In the genomic region with DNA sequence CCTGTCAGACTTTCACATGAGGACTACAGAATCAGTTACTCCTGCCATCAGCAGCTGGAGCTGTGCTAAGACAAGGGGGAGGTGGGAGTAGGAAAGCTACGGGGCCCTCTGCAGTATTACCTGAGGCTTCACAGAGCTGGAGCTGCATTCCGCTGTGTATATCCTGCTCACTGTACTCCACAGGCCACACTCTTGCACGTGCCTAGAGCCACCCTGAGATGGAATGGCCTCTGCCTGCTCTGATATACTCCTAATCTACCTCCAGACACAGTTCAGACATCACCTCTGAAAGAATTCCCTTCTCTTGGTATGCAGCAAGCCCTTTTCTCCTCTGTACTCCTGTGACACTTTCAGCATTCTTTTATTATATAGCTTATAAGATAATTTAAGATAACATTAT, we compare ENCODE assay signal across 19 cellular contexts. TPM values are rescaled to one million over a fixed set of nuclear protein-coding genes. Genes with fewer than 3 reads are reported as not detected.
DNase-seq lines count a peak whose midpoint lies in the region; ATAC-seq, FAIRE-seq and TF ChIP-seq lines count a peak whose summit lies in the region.
"Had no signal": no experiment of that assay in that cellular context is flagged by ENCODE, and none has a peak within 500 bp of the region (broad histone marks: within the 10 kb centered on the region; RNA-seq: fewer than 3 reads in every experiment).

No MANE protein-coding gene starts in this region.

- DNase-seq in cardiac muscle cell (ENCODE audit: low read depth in 1 of 2, low spot score in 1 of 2) (peak in 1 of 2 donors; percentile 22), heart left ventricle (no peak), K562 (ENCODE audit: extremely low read depth in 1 of 4, low spot score in 3 of 4) (peak in 2 of 4 experiments; percentile 8 to 44), islet precursor cell (peak; percentile 76), DMS53 treated with DMSO at 0.1 percent for 48 hours (lab: John Stamatoyannopoulos, UW; ENCODE audit: unreplicated experiment) (no peak), GM03348 (ENCODE audit: low spot score) (no peak)
- DNase-seq in central memory CD4-positive, alpha-beta T cell: no peak
- no peak for DNase-seq in activated effector memory CD4-positive, alpha-beta T cell treated with anti-CD3 and anti-CD28 coated beads, Interleukin-2, amount 50 U/mL, for 16 hours
- DNase-seq: AML-193; Calu3; CD4-positive, CD25-positive, alpha-beta regulatory T cell; DMS 273 treated with DMSO at 0.1 percent for 48 hours; DMS79; EL; GDM1; IMR-90 had no signal

- no peak for ATAC-seq in heart left ventricle
- peak; percentile 74 for ATAC-seq in K562

- H3K79me2 ChIP-seq in K562 (ENCODE audit: control insufficient read depth, insufficient read depth, low read length): no peaks in the 10 kb centered on the region

- BruUV-seq in K562 (replicated peaks; lab: Mats Ljungman, UMichigan): no TSS peak

- H3K4me2 ChIP-seq in K562 (ENCODE audit: insufficient read depth, low read length): no peak overlapping the region; the same call in 1 of the 2 replicates
- H3K4me2 ChIP-seq: BLaER1 had no signal

- TF ChIP-seq POLR2A in heart left ventricle (IDR thresholded peaks at IDR 0.05) (no peak), K562 (conservative IDR thresholded peaks at IDR 0.05) (no peak)

- no peaks in the 10 kb centered on the region for H4K20me1 ChIP-seq in K562 (replicated peaks; ENCODE audit: control insufficient read depth, insufficient read depth, low read length)
- H4K20me1 ChIP-seq: BLaER1 had no signal

- no peaks in the 10 kb centered on the region for H3K9me1 ChIP-seq in K562 (ENCODE audit: control insufficient read depth, insufficient read depth, low read length)

- in situ Hi-C loops in K562 (cut with MboI): no loop called here

- intact Hi-C loops in heart left ventricle (cut with DNase I) (no loop called here), K562 (cut with micrococcal nuclease) (no loop called here)

- peak overlapping the region in 1 of 2 experiments; percentile 10; a peak in 1 of 4 replicates for H3K9ac ChIP-seq in K562 (ENCODE audit: insufficient read depth in 1 of 2, low read depth in 2 of 2, low read length in 2 of 2)
- H3K9ac ChIP-seq: BLaER1 had no signal

- peak overlapping the region; percentile 5 for H3K27ac ChIP-seq in cardiac muscle cell
- H3K27ac ChIP-seq in heart left ventricle: no peak overlapping the region
- no peak overlapping the region for H3K27ac ChIP-seq in K562 (ENCODE audit: extremely low read depth, low read depth, low read length)
- H3K27ac ChIP-seq: 22Rv1, BLaER1 had no signal

- no peak for FAIRE-seq in K562 (lab: Jason Lieb, UNC)

- CTCF ChIA-PET in K562 (lab: Yijun Ruan, JAX; ENCODE audit: low intra/inter-chr PET ratio): no interaction called here

- H2AFZ ChIP-seq in K562 (ENCODE audit: low read depth, low read length): peak overlapping the region; percentile 34; the same call in 1 of the 2 replicates

- H3K4me3 ChIP-seq in cardiac muscle cell (no peak overlapping the region), heart left ventricle (no peak overlapping the region), K562 (no peak overlapping the region)
- H3K4me3 ChIP-seq: BLaER1 had no signal

- H3K27me3 ChIP-seq in cardiac muscle cell (no peaks in the 10 kb centered on the region), heart left ventricle (no peaks in the 10 kb centered on the region), K562 (ENCODE audit: control insufficient read depth in 2 of 2, insufficient read depth in 2 of 2, low read length in 2 of 2) (no peaks in the 10 kb centered on the region)
- H3K27me3 ChIP-seq: BLaER1 had no signal

- POLR2A ChIA-PET in K562 (lab: Yijun Ruan, JAX): interaction anchor here (1.1 kb wide), 1 partner anchor 12 kb away, joined by 4 read pairs; no protein-coding TSS in a partner anchor

- H3K36me3 ChIP-seq in cardiac muscle cell (no peaks in the 10 kb centered on the region), heart left ventricle (no peaks in the 10 kb centered on the region), K562 (ENCODE audit: control insufficient read depth, insufficient read depth, low read length) (no peaks in the 10 kb centered on the region)

- H3K9me3 ChIP-seq in cardiac muscle cell (ENCODE audit: low read depth) (no peaks in the 10 kb centered on the region), heart left ventricle (peaks cover 0 to 4% (median 0%) of the 10 kb centered on the region in 12 donors), K562 (replicated peaks; ENCODE audit: control insufficient read depth, insufficient read depth, low read depth, low read length) (no peaks in the 10 kb centered on the region)
- H3K9me3 ChIP-seq: BLaER1 had no signal

- TF ChIP-seq CTCF in cardiac muscle cell (IDR thresholded peaks at IDR 0.05; ENCODE audit: low read depth, low read length) (no peak), heart left ventricle (IDR thresholded peaks at IDR 0.05) (no peak), K562 (IDR thresholded peaks at IDR 0.05 in 2 of 3, conservative IDR thresholded peaks at IDR 0.05 in 1 of 3; ENCODE audit: insufficient read depth in 2 of 3, low read depth in 1 of 3, low read length in 3 of 3) (no peak)

- peaks cover 29% of the 10 kb centered on the region for H3K4me1 ChIP-seq in cardiac muscle cell (ENCODE audit: low read depth)
- H3K4me1 ChIP-seq in heart left ventricle: no peaks in the 10 kb centered on the region
- peaks cover 0 to 12% of the 10 kb centered on the region in 2 experiments; a peak in 3 of 5 replicates for H3K4me1 ChIP-seq in K562 (replicated peaks in 1 of 2; ENCODE audit: control insufficient read depth in 2 of 2, insufficient read depth in 2 of 2, low read length in 2 of 2)
- H3K4me1 ChIP-seq: BLaER1 had no signal

- no peak for TF ChIP-seq EP300 in K562 (IDR thresholded peaks at IDR 0.05; ENCODE audit: low read length)

- 0 out of 4 replicates have a peak, but pooled peaks of 1 of the 2 experiments have one; percentile 15 for TF ChIP-seq RAD21 in K562 (CRISPR knock-in tag; conservative IDR thresholded peaks at IDR 0.05 in 1 of 2, IDR thresholded peaks at IDR 0.05 in 1 of 2)

- 72 to 80% (median 75%) methylated on average over 2 to 3 of the region's 3 CpGs for WGBS in heart left ventricle, 4 donors
- 21% methylated on average over 3 of the region's 3 CpGs for WGBS in K562 (ENCODE audit: insufficient coverage, low coverage, missing lambda C conversion rate)

TF ChIP-seq in K562, 482 proteins besides CTCF, POLR2A, EP300 and RAD21 (continues in another document):
- TF ChIP-seq ZNF780A (CRISPR knock-in tag; IDR thresholded peaks at IDR 0.05): no peak
- TF ChIP-seq RCOR1 (IDR thresholded peaks at IDR 0.05; ENCODE audit: borderline replicate concordance in 1 of 2, low read depth in 2 of 2, low read length in 2 of 2): peak in 1 of 2 experiments; percentile 17; a peak in 1 of 4 replicates
- TF ChIP-seq CBFA2T3 (IDR thresholded peaks at IDR 0.05): peak; percentile 64
- TF ChIP-seq TAL1 (IDR thresholded peaks at IDR 0.05): peak; percentile 16; the same call in 1 of the 2 replicates
- no peak for TF ChIP-seq CBX1 (IDR thresholded peaks at IDR 0.05; ENCODE audit: low read depth)
- TF ChIP-seq ARID1B (IDR thresholded peaks at IDR 0.05): 0 out of 2 replicates have a peak, but pooled peaks have one; percentile 8
- peak; percentile 92 for TF ChIP-seq BHLHE40 (IDR thresholded peaks at IDR 0.05; ENCODE audit: low read length)

RNA-seq across cellular contexts. Expression of a gene that starts 34.8 kb away (rescaled TPM):
- total RNA-seq in cardiac muscle cell (5.7 and 10.1 TPM in 2 replicates), heart left ventricle (1 to 10 TPM; 2.7 to 6.0 (median 4.6) TPM), K562 (2014; rRNA removed) (5.6 and 6.9 TPM in 2 replicates), K562 (2014; rRNA removed; fragmentation: Illumina TruSeq; extraction: Trizol) (10.5 and 10.7 TPM in 2 replicates), K562 (2015; rRNA removed; fragmentation: Illumina TruSeq; extraction: Trizol) (5.6 and 7.0 TPM in 2 replicates), K562 (2021) (9.1 and 10.2 TPM in 2 replicates)
- polyA plus RNA-seq in cardiac muscle cell (3.9 and 7.9 TPM in 2 replicates), heart left ventricle (1 to 10 TPM; 1.8 to 3.0 TPM), K562 (2011; rRNA removed) (6.9 and 12.6 TPM in 2 replicates), K562 (2014; fragmentation: Illumina TruSeq; extraction: Trizol) (6.5 and 9.6 TPM in 2 replicates), K562 (2014; fragmentation: Nextera tagmentation; extraction: Ambion mirVana) (1 to 10 TPM; 8.7 to 9.3 TPM), K562 (2014; rRNA removed) (5.4 and 6.2 TPM in 2 replicates)
- total RNA-seq in K562 (2011; cell fraction: chromatin; rRNA removed; ENCODE audit: low replicate concordance): 5.7 and 18.9 TPM in 2 replicates
- 2.3 and 4.5 TPM in 2 replicates for total RNA-seq in K562 (2011; cell fraction: nucleolus; rRNA removed)
- 10.6 and 14.4 TPM in 2 replicates for total RNA-seq in K562 (2011; cell fraction: nucleoplasm; rRNA removed)
- polyA plus RNA-seq in K562 (2011; cell fraction: cytosol; rRNA removed): 1.8 and 2.4 TPM in 2 replicates
- polyA plus RNA-seq in K562 (2011; cell fraction: nucleus; rRNA removed): 5.4 and 6.7 TPM in 2 replicates
- polyA plus RNA-seq in K562 (2012): 4.1 and 6.4 TPM in 2 replicates
- polyA minus RNA-seq in K562 (2011; rRNA and poly(A)+ RNA removed): 10.9 and 12.3 TPM in 2 replicates
- polyA minus RNA-seq in K562 (2011; cell fraction: cytosol; rRNA and poly(A)+ RNA removed): 4.1 and 7.2 TPM in 2 replicates
- 7.5 and 12.0 TPM in 2 replicates for polyA minus RNA-seq in K562 (2011; cell fraction: nucleus; rRNA and poly(A)+ RNA removed)

RNA-seq across cellular contexts. Expression of a gene that starts 37.1 kb away (rescaled TPM):
- total RNA-seq in cardiac muscle cell: 1.7 and 2.7 TPM in 2 replicates
- 0.79 and 1.4 TPM in 2 replicates for polyA plus RNA-seq in cardiac muscle cell
- 1 to 10 TPM in 2 of 9 donors, under 1 TPM in 7; 0.28 to 1.5 (median 0.51) TPM for total RNA-seq in heart left ventricle
- polyA plus RNA-seq in heart left ventricle: under 1 TPM; 0.07 to 0.27 TPM
- total RNA-seq in K562 (2011; cell fraction: chromatin; rRNA removed; ENCODE audit: low replicate concordance): 0.55 and 0.67 TPM in 2 replicates
- 0.50 and 0.79 TPM in 2 replicates for total RNA-seq in K562 (2011; cell fraction: nucleolus; rRNA removed)
- 0.38 and 0.95 TPM in 2 replicates for total RNA-seq in K562 (2011; cell fraction: nucleoplasm; rRNA removed)
- total RNA-seq in K562 (2014; rRNA removed): 0.08 and 0.09 TPM in 2 replicates
- 0.13 and 0.33 TPM in 2 replicates for total RNA-seq in K562 (2014; rRNA removed; fragmentation: Illumina TruSeq; extraction: Trizol)
- 0.22 and 0.23 TPM in 2 replicates for total RNA-seq in K562 (2015; rRNA removed; fragmentation: Illumina TruSeq; extraction: Trizol)
- total RNA-seq in K562 (2021): 0.09 and 0.22 TPM in 2 replicates
- 0.18 and 0.22 TPM in 2 replicates for polyA plus RNA-seq in K562 (2011; rRNA removed)
- polyA plus RNA-seq in K562 (2011; cell fraction: cytosol; rRNA removed): 0.03 and 0.07 TPM in 2 replicates
- polyA plus RNA-seq in K562 (2011; cell fraction: nucleus; rRNA removed): 0.48 and 1.2 TPM in 2 replicates
- polyA plus RNA-seq in K562 (2012): 0.12 and 0.79 TPM in 2 replicates
- 0.09 and 0.17 TPM in 2 replicates for polyA plus RNA-seq in K562 (2014; fragmentation: Illumina TruSeq; extraction: Trizol)
- under 1 TPM; 0.04 TPM for polyA plus RNA-seq in K562 (2014; fragmentation: Nextera tagmentation; extraction: Ambion mirVana)
- 0.09 and 0.61 TPM in 2 replicates for polyA plus RNA-seq in K562 (2014; rRNA removed)
- polyA minus RNA-seq in K562 (2011; rRNA and poly(A)+ RNA removed): 0.48 and 0.67 TPM in 2 replicates
- polyA minus RNA-seq in K562 (2011; cell fraction: cytosol; rRNA and poly(A)+ RNA removed): not detected in 2 replicates
- polyA minus RNA-seq in K562 (2011; cell fraction: nucleus; rRNA and poly(A)+ RNA removed): 0.40 and 1.6 TPM in 2 replicates
- total RNA-seq: HT-29 had no signal
